Comparison of ENCODE assay signal across 1 cellular context in genomic region chr1:46524843-46525242, GRCh38.
TF ChIP-seq lines count a peak whose summit lies in the region.

No MANE protein-coding gene starts in this region.

TF ChIP-seq in GM23338, 12 proteins besides CTCF, POLR2A, EP300 and RAD21 (continued from another document):
- no peak for TF ChIP-seq ZNF462 (CRISPR knock-in tag; IDR thresholded peaks at IDR 0.05)
- no peak for TF ChIP-seq POLR2AphosphoS5 (IDR thresholded peaks at IDR 0.05; ENCODE audit: low read depth)
- TF ChIP-seq CREB1 (CRISPR knock-in tag; IDR thresholded peaks at IDR 0.05; ENCODE audit: low read depth) = no peak
